ENCODE assay signal across 26 cellular contexts in the genomic region with DNA sequence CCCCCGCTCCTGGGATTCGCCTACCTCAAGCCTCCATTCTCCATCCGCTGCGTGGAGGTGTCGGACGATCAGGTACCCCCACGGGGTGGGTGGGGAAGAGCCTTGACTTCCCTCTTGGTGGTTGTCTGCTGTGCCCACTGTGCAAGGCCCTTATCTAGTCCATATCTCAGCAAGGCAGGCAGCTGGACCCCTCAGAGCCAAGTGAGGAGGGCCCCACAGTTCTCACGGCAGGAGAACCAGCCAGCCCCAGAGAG.
"Had no signal": no experiment of that assay in that cellular context is flagged by ENCODE, and none has a peak within 500 bp of the region (broad histone marks: within the 10 kb centered on the region; RNA-seq: fewer than 3 reads in every experiment).

No MANE protein-coding gene starts in this region.

- H3K9me3 ChIP-seq: MG63, SJSA1 had no signal

- H3K27me3 ChIP-seq: MG63, SJSA1 had no signal

- H3K4me3 ChIP-seq: MG63, SJSA1, SK-N-MC had no signal

- DNase-seq: IMR-90; Karpas-422; KG1; MG63; NCI-H1092; NCI-H1105 treated with DMSO at 0.1 percent for 48 hours; NCI-H1417 treated with DMSO at 0.1 percent for 48 hours; NCI-H146; NCI-H1694 treated with DMSO at 0.1 percent for 48 hours; NCI-H1930; NCI-H2081; NCI-H226; NCI-H446; NCI-H510A; NCI-H524 treated with DMSO at 0.1 percent for 48 hours; NCI-H69; NCI-H774; NK-92 treated with Interleukin-12 subunit alpha and Interleukin-12 subunit beta, amount 100 ng/mL, for 24 hours; PC-3; Right ventricle myocardium superior; SIG-M5; SW 1271 had no signal

- H3K27ac ChIP-seq: SJSA1, SK-N-MC had no signal

- FAIRE-seq: HepG2 had no signal

- ATAC-seq: HepG2, Panc1, PC-3 had no signal
